Comparison of ENCODE assay signal across 8 cellular contexts in genomic region chr9:136245194-136246150, GRCh38. TPM values are rescaled to one million over a fixed set of nuclear protein-coding genes. Genes with fewer than 3 reads are reported as not detected.
DNase-seq lines count a peak whose midpoint lies in the region; TF ChIP-seq lines count a peak whose summit lies in the region.

A gene with protein sequence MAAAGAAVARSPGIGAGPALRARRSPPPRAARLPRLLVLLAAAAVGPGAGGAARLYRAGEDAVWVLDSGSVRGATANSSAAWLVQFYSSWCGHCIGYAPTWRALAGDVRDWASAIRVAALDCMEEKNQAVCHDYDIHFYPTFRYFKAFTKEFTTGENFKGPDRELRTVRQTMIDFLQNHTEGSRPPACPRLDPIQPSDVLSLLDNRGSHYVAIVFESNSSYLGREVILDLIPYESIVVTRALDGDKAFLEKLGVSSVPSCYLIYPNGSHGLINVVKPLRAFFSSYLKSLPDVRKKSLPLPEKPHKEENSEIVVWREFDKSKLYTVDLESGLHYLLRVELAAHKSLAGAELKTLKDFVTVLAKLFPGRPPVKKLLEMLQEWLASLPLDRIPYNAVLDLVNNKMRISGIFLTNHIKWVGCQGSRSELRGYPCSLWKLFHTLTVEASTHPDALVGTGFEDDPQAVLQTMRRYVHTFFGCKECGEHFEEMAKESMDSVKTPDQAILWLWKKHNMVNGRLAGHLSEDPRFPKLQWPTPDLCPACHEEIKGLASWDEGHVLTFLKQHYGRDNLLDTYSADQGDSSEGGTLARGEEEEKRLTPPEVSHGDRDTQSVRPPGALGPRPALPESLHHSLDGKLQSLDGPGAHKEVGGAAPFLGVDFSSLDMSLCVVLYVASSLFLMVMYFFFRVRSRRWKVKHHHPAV (minus strand): TSS chr9:136245812. CDS start chr9:136245803, 9 bp downstream.

- peak within 1 kb of the TSS; percentile 88 for H3K4me3 ChIP-seq in epithelial cell of proximal tubule (ENCODE audit: low read depth, low read length)
- peak within 1 kb of the TSS; percentile 73 to 82 for H3K4me3 ChIP-seq in mucosa of rectum (ENCODE audit: low read length in 2 of 2)

- peaks cover 13 to 15% of the 10 kb centered on the region in 2 donors for H3K4me1 ChIP-seq in mucosa of rectum (ENCODE audit: control insufficient read depth in 2 of 2, insufficient read depth in 2 of 2, low read length in 2 of 2)

- peak; percentile 66 for TF ChIP-seq POLR2A in GM19193 (IDR thresholded peaks at IDR 0.05; ENCODE audit: extremely low read depth, insufficient read depth, insufficient read length)

- H3K27ac ChIP-seq in mucosa of rectum (ENCODE audit: low read depth in 2 of 2, low read length in 2 of 2), result peak within 1 kb of the TSS in 1 of 2 donors; percentile 58

- peaks cover 2 to 11% of the 10 kb centered on the region in 2 donors for H3K27me3 ChIP-seq in mucosa of rectum (ENCODE audit: control insufficient read depth in 2 of 2, insufficient read depth in 2 of 2, low read length in 2 of 2)

- H3K9ac ChIP-seq in mucosa of rectum (ENCODE audit: low read depth in 1 of 2, low read length in 2 of 2), result peak within 1 kb of the TSS; percentile 41 to 72

- DNase-seq in AG20443 (ENCODE audit: low spot score), result peak; percentile 99
- peak in 66 of 76 experiments; percentile 8 to 87 (median 71) for DNase-seq in HUDEP-2 (lab: John Stamatoyannopoulos, UW; ENCODE audit: unreplicated experiment in 76 of 76)
- DNase-seq in OCI-M1 (lab: John Stamatoyannopoulos, UW), result peak; percentile 79
- peak; percentile 82 for DNase-seq in activated T-cell treated with anti-CD3 and anti-CD28 coated beads for 48 hours (ENCODE audit: low read depth)
- DNase-seq in epithelial cell of proximal tubule (ENCODE audit: low read depth), result no peak
- peak; percentile 73 for DNase-seq in stimulated activated CD8-positive, alpha-beta memory T cell treated with anti-CD3 and anti-CD28 coated beads, Interleukin-4, amount 100 ng/mL, for 24 hours (ENCODE audit: low read depth)

- no peak for TF ChIP-seq CTCF in epithelial cell of proximal tubule (conservative IDR thresholded peaks at IDR 0.05; ENCODE audit: low read depth, low read length)

- no peaks in the 10 kb centered on the region for H3K9me3 ChIP-seq in mucosa of rectum (ENCODE audit: control insufficient read depth in 2 of 2, low read length in 2 of 2)

- H3K36me3 ChIP-seq in mucosa of rectum (ENCODE audit: control insufficient read depth in 2 of 2, insufficient read depth in 2 of 2, low read length in 2 of 2), result no peaks in the 10 kb centered on the region

RNA-seq across cellular contexts. Expression of the gene that starts here (rescaled TPM):
- total RNA-seq in epithelial cell of proximal tubule, result 17.8 and 19.2 TPM in 2 replicates
